30 cellular contexts compared by ENCODE assay signal in the genomic region with DNA sequence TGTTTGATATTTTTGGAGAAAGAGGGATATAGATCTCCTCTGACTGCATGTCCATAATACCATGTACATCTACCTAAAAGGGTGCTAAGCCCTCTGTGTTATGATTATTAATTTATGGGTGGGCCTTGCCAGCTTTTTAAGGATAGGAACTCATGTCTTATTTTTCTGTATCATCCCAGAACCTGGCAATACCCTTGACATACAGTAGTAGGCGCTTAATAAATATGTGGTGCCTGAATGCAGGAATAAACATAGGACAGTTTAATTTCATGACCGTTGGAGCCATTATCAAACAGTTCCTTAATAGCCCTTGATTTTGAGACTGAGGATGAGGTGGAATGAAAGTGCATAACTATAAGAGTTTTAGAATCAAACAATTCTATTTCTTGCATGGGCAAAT. TPM values are rescaled to one million over a fixed set of nuclear protein-coding genes. Genes with fewer than 3 reads are reported as not detected.
DNase-seq lines count a peak whose midpoint lies in the region; ATAC-seq and TF ChIP-seq lines count a peak whose summit lies in the region.
"Had no signal": no experiment of that assay in that cellular context is flagged by ENCODE, and none has a peak within 500 bp of the region (broad histone marks: within the 10 kb centered on the region; RNA-seq: fewer than 3 reads in every experiment).

No MANE protein-coding gene starts in this region.

- H3K79me2 ChIP-seq in DND-41 (ENCODE audit: insufficient read depth, low read length): no peaks in the 10 kb centered on the region
- H3K79me2 ChIP-seq: hepatocyte had no signal

- ATAC-seq in DND-41 (ENCODE audit: insufficient read depth, low read depth) (no peak), WTC11 (peak; percentile 22; the same call in 1 of the 2 replicates), GM18520 (IDR thresholded peaks at IDR 0.05; ENCODE audit: unreplicated experiment) (no peak)
- no peak for ATAC-seq in naive thymus-derived CD4-positive, alpha-beta T cell
- ATAC-seq: esophagus mucosa; left lung; stimulated activated naive CD8-positive, alpha-beta T cell treated with anti-CD3 and anti-CD28 coated beads, Interleukin-15, Interleukin-2, amounts not matched to agents 100 U/mL and 50 U/mL, for 24 hours had no signal

- H3K4me1 Mint-ChIP-seq in WTC11: 0 out of 2 replicates have a peak, but pooled peaks cover 2% of the 10 kb centered on the region
- H3K4me1 Mint-ChIP-seq in naive thymus-derived CD4-positive, alpha-beta T cell: peaks cover 43 to 92% (median 76%) of the 10 kb centered on the region in 7 donors

- H3K27me3 ChIP-seq in DND-41 (ENCODE audit: insufficient read depth, low read length, poor library complexity): no peaks in the 10 kb centered on the region
- no peaks in the 10 kb centered on the region for H3K27me3 ChIP-seq in naive thymus-derived CD4-positive, alpha-beta T cell (ENCODE audit: control insufficient read depth in 2 of 2, insufficient read depth in 2 of 2, low read length in 2 of 2)
- H3K27me3 ChIP-seq: adrenal gland, brain microvascular endothelial cell, hepatocyte, left lung, thyroid gland had no signal

- no peak overlapping the region for H3K4me2 ChIP-seq in DND-41 (ENCODE audit: insufficient read depth, low read length)
- H3K4me2 ChIP-seq: hepatocyte had no signal

- no peak for DNase-seq in DND-41
- DNase-seq in WTC11 (ENCODE audit: low spot score): no peak
- no peak for DNase-seq in naive thymus-derived CD4-positive, alpha-beta T cell
- DNase-seq in stimulated activated CD4-positive, alpha-beta T cell treated with anti-CD3 and anti-CD28 coated beads, Interleukin-12 subunit alpha, Interleukin-12 subunit beta, amount 100 ng/mL, for 4 hours: no peak
- DNase-seq in amygdala (lab: John Stamatoyannopoulos, UW): no peak
- DNase-seq in stimulated activated CD4-positive, alpha-beta T cell treated with anti-CD3 and anti-CD28 coated beads, Interleukin-4, amount 100 ng/mL, for 1 hour: no peak
- DNase-seq: activated CD4-positive, alpha-beta T cell treated with anti-CD3 and anti-CD28 coated beads for 48 hours; activated T-cell treated with anti-CD3 and anti-CD28 coated beads, Interleukin-2, amount 50 U/mL, for 24 hours; adrenal gland; brain microvascular endothelial cell; C1 segment of cervical spinal cord; effector CD8-positive, alpha-beta T cell; H7; left lung; NCI-H1105; NCI-H2029 treated with DMSO at 0.1 percent for 48 hours; NCI-H446; SHP77 treated with DMSO at 0.1 percent for 48 hours; stimulated activated CD4-positive, alpha-beta T cell treated with anti-CD3 and anti-CD28 coated beads, Interleukin-4, amount 100 ng/mL, for 4 hours; stimulated activated naive CD8-positive, alpha-beta T cell treated with anti-CD3 and anti-CD28 coated beads, Interleukin-15, Interleukin-2, amounts not matched to agents 100 U/mL and 50 U/mL, for 24 hours; thyroid gland had no signal

- no peaks in the 10 kb centered on the region for H3K27me3 Mint-ChIP-seq in WTC11 (ENCODE audit: low read depth)
- H3K27me3 Mint-ChIP-seq in naive thymus-derived CD4-positive, alpha-beta T cell: no peaks in the 10 kb centered on the region
- H3K27me3 Mint-ChIP-seq: activated T-cell treated with anti-CD3 and anti-CD28 coated beads, Interleukin-2, amount 50 U/mL, for 24 hours had no signal

- intact Hi-C loops in naive thymus-derived CD4-positive, alpha-beta T cell (cut with micrococcal nuclease): loop anchor here in 1 of 2 donors (1.0 kb wide), 2 partner anchors 9 to 12 kb away; no protein-coding TSS in a partner anchor

- H4K20me1 ChIP-seq in DND-41 (ENCODE audit: insufficient read depth, low read length): no peaks in the 10 kb centered on the region

- H3K9me3 ChIP-seq in DND-41 (ENCODE audit: insufficient read depth, low read length, severe bottlenecking): no peaks in the 10 kb centered on the region
- H3K9me3 ChIP-seq in naive thymus-derived CD4-positive, alpha-beta T cell (ENCODE audit: control insufficient read depth in 2 of 3, low read length in 3 of 3): no peaks in the 10 kb centered on the region
- H3K9me3 ChIP-seq: adrenal gland, left lung, thyroid gland had no signal

- no peaks in the 10 kb centered on the region for H3K36me3 ChIP-seq in DND-41 (ENCODE audit: insufficient read depth, low read length)
- H3K36me3 ChIP-seq in naive thymus-derived CD4-positive, alpha-beta T cell (ENCODE audit: control insufficient read depth in 2 of 3, insufficient read depth in 3 of 3, low read length in 3 of 3): no peaks in the 10 kb centered on the region
- H3K36me3 ChIP-seq: adrenal gland, brain microvascular endothelial cell, left lung, thyroid gland had no signal

- H3K9me3 Mint-ChIP-seq in WTC11: no peaks in the 10 kb centered on the region
- H3K9me3 Mint-ChIP-seq in naive thymus-derived CD4-positive, alpha-beta T cell: peaks cover 0 to 8% (median 0%) of the 10 kb centered on the region in 11 donors
- H3K9me3 Mint-ChIP-seq: activated T-cell treated with anti-CD3 and anti-CD28 coated beads, Interleukin-2, amount 50 U/mL, for 24 hours had no signal

- no peak overlapping the region for H3K27ac ChIP-seq in DND-41 (ENCODE audit: low read length)
- no peak overlapping the region for H3K27ac ChIP-seq in naive thymus-derived CD4-positive, alpha-beta T cell (ENCODE audit: low read depth, low read length)
- H3K27ac ChIP-seq: adrenal gland, brain microvascular endothelial cell, hepatocyte, left lung, thyroid gland had no signal

- H3K4me1 ChIP-seq in DND-41 (ENCODE audit: insufficient read depth, low read length): peaks cover 25% of the 10 kb centered on the region
- H3K4me1 ChIP-seq in naive thymus-derived CD4-positive, alpha-beta T cell (ENCODE audit: control insufficient read depth in 2 of 2, insufficient read depth in 2 of 2, low read length in 2 of 2): peaks cover 42 to 46% of the 10 kb centered on the region in 2 donors
- H3K4me1 ChIP-seq: adrenal gland, thyroid gland had no signal

- no peaks in the 10 kb centered on the region for H3K36me3 Mint-ChIP-seq in WTC11
- H3K36me3 Mint-ChIP-seq in naive thymus-derived CD4-positive, alpha-beta T cell: peaks cover 0 to 3% (median 0%) of the 10 kb centered on the region in 5 donors

- H2AFZ ChIP-seq in DND-41 (ENCODE audit: low read depth, low read length): no peak overlapping the region
- H2AFZ ChIP-seq: hepatocyte had no signal

- no peak overlapping the region for H3K9ac ChIP-seq in DND-41 (ENCODE audit: low read depth, low read length)

- no peak overlapping the region for H3K4me3 Mint-ChIP-seq in WTC11
- H3K4me3 Mint-ChIP-seq in naive thymus-derived CD4-positive, alpha-beta T cell: peak overlapping the region in 3 of 10 donors; percentile 34 to 52 (median 42)
- H3K4me3 Mint-ChIP-seq: activated T-cell treated with anti-CD3 and anti-CD28 coated beads, Interleukin-2, amount 50 U/mL, for 24 hours had no signal

- CTCF ChIA-PET in WTC11 (lab: Charles Lee): no interaction called here
- CTCF ChIA-PET in naive thymus-derived CD4-positive, alpha-beta T cell (lab: Charles Lee): interaction anchor here (1.2 to 3.0 kb wide), 3 partner anchors 15 to 69 kb away, joined by 3 to 9 read pairs (median 3); no protein-coding TSS in a partner anchor

- TF ChIP-seq CTCF in DND-41 (IDR thresholded peaks at IDR 0.05; ENCODE audit: borderline replicate concordance, extremely low read depth, low read length, poor library complexity, severe bottlenecking) (peak; percentile 35), LNCAP (IDR thresholded peaks at IDR 0.05) (peak; percentile 45; the same call in 1 of the 2 replicates), WTC11 (IDR thresholded peaks at IDR 0.05) (no peak)

- H3K4me3 ChIP-seq in DND-41 (ENCODE audit: low read depth in 1 of 2, low read length in 2 of 2): no peak overlapping the region
- no peak overlapping the region for H3K4me3 ChIP-seq in naive thymus-derived CD4-positive, alpha-beta T cell (ENCODE audit: low read length)
- H3K4me3 ChIP-seq: adrenal gland, hepatocyte, left lung, thyroid gland had no signal

- H3K27ac Mint-ChIP-seq in WTC11: no peak overlapping the region
- H3K27ac Mint-ChIP-seq in naive thymus-derived CD4-positive, alpha-beta T cell: peak overlapping the region in 5 of 9 donors; percentile 60 to 90 (median 88)
- H3K27ac Mint-ChIP-seq: activated T-cell treated with anti-CD3 and anti-CD28 coated beads, Interleukin-2, amount 50 U/mL, for 24 hours had no signal

- POLR2A ChIA-PET in WTC11 (lab: Charles Lee): no interaction called here
- POLR2A ChIA-PET in naive thymus-derived CD4-positive, alpha-beta T cell (lab: Charles Lee): interaction anchor here (1.5 to 2.3 kb wide), 2 partner anchors 29 to 68 kb away, joined by 4 to 6 read pairs; no protein-coding TSS in a partner anchor

TF ChIP-seq in WTC11, 78 proteins besides CTCF, POLR2A, EP300 and RAD21 (continues in another document):
- TF ChIP-seq, protein P1, sequence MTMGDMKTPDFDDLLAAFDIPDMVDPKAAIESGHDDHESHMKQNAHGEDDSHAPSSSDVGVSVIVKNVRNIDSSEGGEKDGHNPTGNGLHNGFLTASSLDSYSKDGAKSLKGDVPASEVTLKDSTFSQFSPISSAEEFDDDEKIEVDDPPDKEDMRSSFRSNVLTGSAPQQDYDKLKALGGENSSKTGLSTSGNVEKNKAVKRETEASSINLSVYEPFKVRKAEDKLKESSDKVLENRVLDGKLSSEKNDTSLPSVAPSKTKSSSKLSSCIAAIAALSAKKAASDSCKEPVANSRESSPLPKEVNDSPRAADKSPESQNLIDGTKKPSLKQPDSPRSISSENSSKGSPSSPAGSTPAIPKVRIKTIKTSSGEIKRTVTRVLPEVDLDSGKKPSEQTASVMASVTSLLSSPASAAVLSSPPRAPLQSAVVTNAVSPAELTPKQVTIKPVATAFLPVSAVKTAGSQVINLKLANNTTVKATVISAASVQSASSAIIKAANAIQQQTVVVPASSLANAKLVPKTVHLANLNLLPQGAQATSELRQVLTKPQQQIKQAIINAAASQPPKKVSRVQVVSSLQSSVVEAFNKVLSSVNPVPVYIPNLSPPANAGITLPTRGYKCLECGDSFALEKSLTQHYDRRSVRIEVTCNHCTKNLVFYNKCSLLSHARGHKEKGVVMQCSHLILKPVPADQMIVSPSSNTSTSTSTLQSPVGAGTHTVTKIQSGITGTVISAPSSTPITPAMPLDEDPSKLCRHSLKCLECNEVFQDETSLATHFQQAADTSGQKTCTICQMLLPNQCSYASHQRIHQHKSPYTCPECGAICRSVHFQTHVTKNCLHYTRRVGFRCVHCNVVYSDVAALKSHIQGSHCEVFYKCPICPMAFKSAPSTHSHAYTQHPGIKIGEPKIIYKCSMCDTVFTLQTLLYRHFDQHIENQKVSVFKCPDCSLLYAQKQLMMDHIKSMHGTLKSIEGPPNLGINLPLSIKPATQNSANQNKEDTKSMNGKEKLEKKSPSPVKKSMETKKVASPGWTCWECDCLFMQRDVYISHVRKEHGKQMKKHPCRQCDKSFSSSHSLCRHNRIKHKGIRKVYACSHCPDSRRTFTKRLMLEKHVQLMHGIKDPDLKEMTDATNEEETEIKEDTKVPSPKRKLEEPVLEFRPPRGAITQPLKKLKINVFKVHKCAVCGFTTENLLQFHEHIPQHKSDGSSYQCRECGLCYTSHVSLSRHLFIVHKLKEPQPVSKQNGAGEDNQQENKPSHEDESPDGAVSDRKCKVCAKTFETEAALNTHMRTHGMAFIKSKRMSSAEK (CRISPR knock-in tag; IDR thresholded peaks at IDR 0.05; ENCODE audit: borderline replicate concordance): no peak

RNA-seq across cellular contexts. Expression of gene ATP6V1G3, which starts 12.5 kb away (rescaled TPM):
- not detected in 3 replicates for total RNA-seq in WTC11 (2021)
- total RNA-seq in naive thymus-derived CD4-positive, alpha-beta T cell: not detected
- polyA plus RNA-seq in naive thymus-derived CD4-positive, alpha-beta T cell: not detected
- total RNA-seq: activated CD8-positive, alpha-beta memory T cell treated with anti-CD3 and anti-CD28 coated beads for 36 hours; adrenal gland; esophagus mucosa; frontal cortex; H7; hepatocyte; left lung; LHCN-M2; mesenteric fat pad; T-helper 1 cell treated with Interleukin-12 subunit alpha and Interleukin-12 subunit beta and Interleukin-4 antibody, amounts not matched to agents 30 ng/mL and 1 ng/mL, for 36 hours; thyroid gland had no signal
- polyA plus RNA-seq: adrenal gland, hepatocyte had no signal
